In genomic region chr18:3498705-3499451, GRCh38 we compare ENCODE assay signal across 9 cellular contexts. TPM values are rescaled to one million over a fixed set of nuclear protein-coding genes. Genes with fewer than 3 reads are reported as not detected.
DNase-seq lines count a peak whose midpoint lies in the region; ATAC-seq and TF ChIP-seq lines count a peak whose summit lies in the region.
"Had no signal": no experiment of that assay in that cellular context is flagged by ENCODE, and none has a peak within 500 bp of the region (broad histone marks: within the 10 kb centered on the region; RNA-seq: fewer than 3 reads in every experiment).

No MANE protein-coding gene starts in this region.

- H3K27ac ChIP-seq in foreskin keratinocyte = no peak overlapping the region
- H3K27ac ChIP-seq: VCaP had no signal

- no peaks in the 10 kb centered on the region for H3K9me3 ChIP-seq in neuron (ENCODE audit: low read length)

- peak overlapping the region; percentile 60 for H3K4me3 Mint-ChIP-seq in activated T-cell treated with anti-CD3 and anti-CD28 coated beads, Interleukin-2, amount 50 U/mL, for 24 hours

- H3K36me3 ChIP-seq in neuron (ENCODE audit: insufficient read depth, low read length) = no peaks in the 10 kb centered on the region

- H3K4me1 ChIP-seq in foreskin keratinocyte (no peaks in the 10 kb centered on the region), neuron (ENCODE audit: insufficient read depth, low read length) (peaks cover 10% of the 10 kb centered on the region)

- peak; percentile 4 to 7 for DNase-seq in activated CD4-positive, alpha-beta T cell treated with anti-CD3 and anti-CD28 coated beads for 4 hours
- no peak for DNase-seq in activated CD4-positive, alpha-beta T cell treated with anti-CD3 and anti-CD28 coated beads, Interleukin-2, amount 50 U/mL, for 4 hours
- peak; percentile 44 for DNase-seq in activated T-cell treated with anti-CD3 and anti-CD28 coated beads, Interleukin-2, amount 50 U/mL, for 24 hours
- no peak for DNase-seq in foreskin keratinocyte
- DNase-seq in Kasumi-1 (lab: John Stamatoyannopoulos, UW) = no peak
- no peak for DNase-seq in putamen (ENCODE audit: low spot score)

- peak overlapping the region; percentile 57 for H3K4me3 ChIP-seq in neuron (ENCODE audit: low read length)

- H3K9me3 Mint-ChIP-seq in activated T-cell treated with anti-CD3 and anti-CD28 coated beads, Interleukin-2, amount 50 U/mL, for 24 hours = no peaks in the 10 kb centered on the region

- peak; percentile 77 for ATAC-seq in foreskin keratinocyte
- ATAC-seq in HG02884 (IDR thresholded peaks at IDR 0.05; ENCODE audit: unreplicated experiment) = no peak

- TF ChIP-seq CTCF in foreskin keratinocyte (conservative IDR thresholded peaks at IDR 0.05) = no peak

- H2AFZ ChIP-seq in neuron (ENCODE audit: low read depth, low read length) = peak overlapping the region; percentile 99

- H3K27me3 ChIP-seq in foreskin keratinocyte = peaks cover 6% of the 10 kb centered on the region
- no peaks in the 10 kb centered on the region for H3K27me3 ChIP-seq in neuron (ENCODE audit: insufficient read depth, low read length)

- no peaks in the 10 kb centered on the region for H3K36me3 Mint-ChIP-seq in activated T-cell treated with anti-CD3 and anti-CD28 coated beads, Interleukin-2, amount 50 U/mL, for 24 hours (ENCODE audit: low read depth)

- H3K4me1 Mint-ChIP-seq in activated T-cell treated with anti-CD3 and anti-CD28 coated beads, Interleukin-2, amount 50 U/mL, for 24 hours (ENCODE audit: low read depth) = peaks cover 25% of the 10 kb centered on the region

- no peak overlapping the region for H3K27ac Mint-ChIP-seq in activated T-cell treated with anti-CD3 and anti-CD28 coated beads, Interleukin-2, amount 50 U/mL, for 24 hours

- H3K27me3 Mint-ChIP-seq in activated T-cell treated with anti-CD3 and anti-CD28 coated beads, Interleukin-2, amount 50 U/mL, for 24 hours = peaks cover 53% of the 10 kb centered on the region

RNA-seq across cellular contexts. Expression of gene TGIF1, which starts 48.9 kb away (rescaled TPM):
- total RNA-seq in foreskin keratinocyte = 80.1 and 83.4 TPM in 2 replicates
- 48.7 and 55.4 TPM in 2 replicates for polyA plus RNA-seq in foreskin keratinocyte

Comparison
In these comparisons a context has a peak if more than half of its experiments do, and no peak if none do; other contexts are left out.
1. DNase-seq: peak in activated CD4-positive, alpha-beta T cell treated with anti-CD3 and anti-CD28 coated beads for 4 hours (2 of 2) and activated T-cell treated with anti-CD3 and anti-CD28 coated beads, Interleukin-2, amount 50 U/mL, for 24 hours (single experiment); none in activated CD4-positive, alpha-beta T cell treated with anti-CD3 and anti-CD28 coated beads, Interleukin-2, amount 50 U/mL, for 4 hours (0 of 2), foreskin keratinocyte (0 of 2), Kasumi-1 (0 of 2) and putamen (single experiment).